22 cellular contexts compared by ENCODE assay signal in genomic region chr5:159705948-159706347, GRCh38.
A peak's percentile ranks its signal among the peaks of the same experiment; 100 is the strongest.
DNase-seq lines count a peak whose midpoint lies in the region; TF ChIP-seq lines count a peak whose summit lies in the region.
"Had no signal": no experiment of that assay in that cellular context is flagged by ENCODE, and none has a peak within 500 bp of the region (broad histone marks: within the 10 kb centered on the region; RNA-seq: fewer than 3 reads in every experiment).

No MANE protein-coding gene starts in this region.

- TF ChIP-seq POLR2A in esophagus muscularis mucosa (IDR thresholded peaks at IDR 0.05; ENCODE audit: low read depth) = no peak
- no peak for TF ChIP-seq POLR2A in adrenal gland (IDR thresholded peaks at IDR 0.05)
- no peak for TF ChIP-seq POLR2A in vagina (IDR thresholded peaks at IDR 0.05)

- no peak overlapping the region for H3K4me2 ChIP-seq in mesendoderm (ENCODE audit: low read length)
- H3K4me2 ChIP-seq: A549, BLaER1 had no signal

- no peak overlapping the region for H3K56ac ChIP-seq in mesendoderm (ENCODE audit: low read length)

- no peak overlapping the region for H2AK5ac ChIP-seq in mesendoderm (ENCODE audit: low read length)

- intact Hi-C loops in esophagus muscularis mucosa (cut with DNase I) (no loop called here), adrenal gland (cut with DNase I) (no loop called here), vagina (cut with DNase I) (no loop called here)

- H3K23ac ChIP-seq in mesendoderm (ENCODE audit: low read length) = no peak overlapping the region

- peak; percentile 0 for DNase-seq in AG20443 (ENCODE audit: low spot score)
- peak; percentile 68 for DNase-seq in OCI-M1 (lab: John Stamatoyannopoulos, UW)
- peak; percentile 16 for DNase-seq in brain microvascular endothelial cell
- peak; percentile 66 for DNase-seq in esophagus muscularis mucosa (ENCODE audit: extremely low spot score)
- DNase-seq in adrenal gland = no peak
- DNase-seq in stimulated activated CD4-positive, alpha-beta T cell treated with anti-CD3 and anti-CD28 coated beads, Interleukin-2, amount 100 ng/mL, for 48 hours = no peak
- no peak for DNase-seq in mesendoderm
- no peak for DNase-seq in vagina (ENCODE audit: extremely low spot score in 2 of 2)
- DNase-seq: BE2C; C1 segment of cervical spinal cord; CD4-positive, alpha-beta memory T cell; CD4-positive, CD25-positive, alpha-beta regulatory T cell; CD8-positive, alpha-beta memory T cell; COR-L47; DMS 273 treated with DMSO at 0.1 percent for 48 hours; DMS153; DMS53; DMS79; GF-D8 had no signal

- no peak overlapping the region for H2BK120ac ChIP-seq in mesendoderm (ENCODE audit: low read depth, low read length)

- no peak overlapping the region for H3K18ac ChIP-seq in mesendoderm (ENCODE audit: low read length)

- H3K4me3 ChIP-seq in brain microvascular endothelial cell (ENCODE audit: low read depth, low read length) (no peak overlapping the region), esophagus muscularis mucosa (no peak overlapping the region), adrenal gland (no peak overlapping the region), mesendoderm (ENCODE audit: low read length) (no peak overlapping the region), vagina (no peak overlapping the region)
- H3K4me3 ChIP-seq: A549, BLaER1 had no signal

- no peaks in the 10 kb centered on the region for H3K4me1 ChIP-seq in esophagus muscularis mucosa
- no peaks in the 10 kb centered on the region for H3K4me1 ChIP-seq in adrenal gland (replicated peaks in 1 of 2)
- no peaks in the 10 kb centered on the region for H3K4me1 ChIP-seq in mesendoderm (ENCODE audit: control insufficient read depth, low read depth, low read length)
- H3K4me1 ChIP-seq in vagina = no peaks in the 10 kb centered on the region
- H3K4me1 ChIP-seq: BE2C, BLaER1 had no signal

- H4K5ac ChIP-seq in mesendoderm (ENCODE audit: low read length) = no peak overlapping the region

- no peak overlapping the region for H2BK5ac ChIP-seq in mesendoderm (ENCODE audit: low read length)

- H2BK15ac ChIP-seq in mesendoderm (replicated peaks; ENCODE audit: low read depth) = no peak overlapping the region

- H3K36me3 ChIP-seq in brain microvascular endothelial cell (replicated peaks) = no peaks in the 10 kb centered on the region
- H3K36me3 ChIP-seq in esophagus muscularis mucosa = no peaks in the 10 kb centered on the region
- H3K36me3 ChIP-seq in adrenal gland (replicated peaks in 1 of 2) = no peaks in the 10 kb centered on the region
- H3K36me3 ChIP-seq in mesendoderm (ENCODE audit: control insufficient read depth, insufficient read depth, low read length) = no peaks in the 10 kb centered on the region
- H3K36me3 ChIP-seq in vagina = no peaks in the 10 kb centered on the region
- H3K36me3 ChIP-seq: BE2C, BLaER1 had no signal

- H3K9me3 ChIP-seq in esophagus muscularis mucosa (peaks cover 0 to 7% (median 0%) of the 10 kb centered on the region in 4 donors), adrenal gland (replicated peaks in 1 of 3) (no peaks in the 10 kb centered on the region), vagina (no peaks in the 10 kb centered on the region)
- H3K9me3 ChIP-seq: BE2C had no signal

- no peaks in the 10 kb centered on the region for H3K27me3 ChIP-seq in brain microvascular endothelial cell (replicated peaks)
- no peaks in the 10 kb centered on the region for H3K27me3 ChIP-seq in esophagus muscularis mucosa
- no peaks in the 10 kb centered on the region for H3K27me3 ChIP-seq in adrenal gland
- H3K27me3 ChIP-seq in mesendoderm (ENCODE audit: insufficient read depth, low read length, poor library complexity) = no peaks in the 10 kb centered on the region
- no peaks in the 10 kb centered on the region for H3K27me3 ChIP-seq in vagina
- H3K27me3 ChIP-seq: BLaER1 had no signal

- no peaks in the 10 kb centered on the region for H3K79me1 ChIP-seq in mesendoderm (ENCODE audit: low read length)

- H3K4ac ChIP-seq in mesendoderm (ENCODE audit: low read depth, low read length) = no peak overlapping the region

- WGBS in esophagus muscularis mucosa = 89% methylated on average over 3 of the region's 3 CpGs
- WGBS in adrenal gland, 4 donors = 64 to 97% (median 89%) methylated on average over 3 of the region's 3 CpGs
- WGBS in mesendoderm (ENCODE audit: extremely low coverage, insufficient coverage, low lambda C conversion rate) = no CpG with 5 or more reads among the region's 3 CpGs

- H3K27ac ChIP-seq in brain microvascular endothelial cell = no peak overlapping the region
- H3K27ac ChIP-seq in esophagus muscularis mucosa (replicated peaks in 1 of 4) = no peak overlapping the region
- no peak overlapping the region for H3K27ac ChIP-seq in adrenal gland
- H3K27ac ChIP-seq in mesendoderm (ENCODE audit: low read depth, low read length) = no peak overlapping the region
- no peak overlapping the region for H3K27ac ChIP-seq in vagina
- H3K27ac ChIP-seq: 22Rv1, A549, BLaER1 had no signal

- in situ Hi-C loops in brain microvascular endothelial cell (cut with HindIII; ENCODE audit: low pct_ligation_motif_present, low sequenced_read_pairs) = no loop called here

- H3K79me2 ChIP-seq in mesendoderm (ENCODE audit: control insufficient read depth, insufficient read depth, low read length) = no peaks in the 10 kb centered on the region

- TF ChIP-seq CTCF in brain microvascular endothelial cell (IDR thresholded peaks at IDR 0.05; ENCODE audit: low read depth, low read length, missing control alignments) = no peak
- TF ChIP-seq CTCF in esophagus muscularis mucosa (IDR thresholded peaks at IDR 0.05) = no peak
- no peak for TF ChIP-seq CTCF in adrenal gland (IDR thresholded peaks at IDR 0.05)
- TF ChIP-seq CTCF in vagina (IDR thresholded peaks at IDR 0.05) = no peak

- H4K8ac ChIP-seq in mesendoderm (ENCODE audit: low read depth, low read length) = no peak overlapping the region

- H3K9ac ChIP-seq in mesendoderm (ENCODE audit: low read length) = no peak overlapping the region
- H3K9ac ChIP-seq: BLaER1 had no signal

- no peak for TF ChIP-seq EP300 in esophagus muscularis mucosa (IDR thresholded peaks at IDR 0.05)

Comparison
In these comparisons a context has a peak if more than half of its experiments do, and no peak if none do; other contexts are left out.
1. DNase-seq: peak in AG20443 (single experiment), OCI-M1 (single experiment), brain microvascular endothelial cell (single experiment) and esophagus muscularis mucosa (single experiment); none in adrenal gland (0 of 7), stimulated activated CD4-positive, alpha-beta T cell treated with anti-CD3 and anti-CD28 coated beads, Interleukin-2, amount 100 ng/mL, for 48 hours (0 of 2), mesendoderm (single experiment) and vagina (0 of 2).